Comparison of ENCODE assay signal across 8 cellular contexts in the genomic region with DNA sequence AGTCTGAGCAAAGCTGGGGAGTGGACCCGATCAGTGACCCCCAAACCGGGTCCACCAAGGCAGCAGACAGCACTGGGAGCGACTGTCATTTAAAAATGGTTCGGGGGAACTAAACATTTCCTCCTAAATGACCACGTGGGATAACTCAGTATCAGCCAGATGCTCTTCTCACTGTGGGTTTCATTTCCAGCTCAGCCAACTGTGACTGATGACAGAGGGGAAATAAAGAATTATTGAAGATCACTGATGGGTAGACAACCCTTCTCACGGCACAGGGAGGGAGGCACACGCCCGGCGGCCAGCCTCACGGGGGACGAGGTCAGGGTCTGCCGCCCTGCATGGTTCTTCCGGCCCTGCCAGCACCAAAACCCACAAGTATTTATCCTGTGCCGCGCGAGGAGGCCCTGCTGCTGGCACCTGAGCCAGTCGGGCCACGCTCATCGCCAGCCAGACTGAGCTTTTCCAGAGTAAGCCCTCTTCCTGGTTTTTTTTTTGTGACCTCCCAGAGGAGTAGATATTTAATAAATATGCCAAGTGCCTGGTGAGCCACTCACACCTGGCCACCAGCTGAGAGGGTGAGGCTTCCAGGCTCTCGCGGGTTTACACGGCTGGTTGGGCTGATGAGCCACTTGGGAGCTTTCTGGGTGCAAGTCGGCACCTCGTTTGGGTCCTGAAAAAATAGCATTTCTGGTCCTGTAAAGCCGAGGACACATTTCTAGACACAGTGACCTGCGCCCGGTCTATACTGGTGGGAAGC. TPM values are rescaled to one million over a fixed set of nuclear protein-coding genes. Genes with fewer than 3 reads are reported as not detected.
A peak's percentile ranks its signal among the peaks of the same experiment; 100 is the strongest.
DNase-seq lines count a peak whose midpoint lies in the region; ATAC-seq and TF ChIP-seq lines count a peak whose summit lies in the region.

No MANE protein-coding gene starts in this region.

- H3K4ac ChIP-seq in trophoblast cell (ENCODE audit: low read depth, low read length): no peak overlapping the region

- no peak overlapping the region for H2AK5ac ChIP-seq in trophoblast cell (ENCODE audit: low read length)

- H3K4me1 Mint-ChIP-seq in CD4-positive, alpha-beta memory T cell: peaks cover 3 to 16% (median 10%) of the 10 kb centered on the region in 4 donors
- H3K4me1 Mint-ChIP-seq in activated B cell treated with CpG ODN at 0.5 μM for 24 hours: peaks cover 41% of the 10 kb centered on the region

- H3K18ac ChIP-seq in trophoblast cell (ENCODE audit: low read length): no peak overlapping the region

- H4K91ac ChIP-seq in trophoblast cell (ENCODE audit: low read depth, low read length): no peak overlapping the region

- no peaks in the 10 kb centered on the region for H3K36me3 Mint-ChIP-seq in CD4-positive, alpha-beta memory T cell
- H3K36me3 Mint-ChIP-seq in activated B cell treated with CpG ODN at 0.5 μM for 24 hours (ENCODE audit: low read depth): no peaks in the 10 kb centered on the region

- no peaks in the 10 kb centered on the region for H3K27me3 ChIP-seq in CD4-positive, alpha-beta memory T cell (ENCODE audit: insufficient read depth, low read length)
- peaks cover 48% of the 10 kb centered on the region for H3K27me3 ChIP-seq in skeletal muscle satellite cell (ENCODE audit: control insufficient read depth, insufficient read depth, low read length)
- no peaks in the 10 kb centered on the region for H3K27me3 ChIP-seq in trophoblast cell (ENCODE audit: insufficient read depth, low read length)

- CTCF ChIA-PET in CD4-positive, alpha-beta memory T cell (lab: Charles Lee; ENCODE audit: partially characterized antibody): no interaction called here
- CTCF ChIA-PET in activated B cell treated with CpG ODN at 0.5 μM for 24 hours (lab: Charles Lee): interaction anchor here (1.0 to 2.4 kb wide), 3 partner anchors 19 to 164 kb away, joined by 4 to 17 read pairs (median 6); no protein-coding TSS in a partner anchor

- WGBS in trophoblast cell (ENCODE audit: extremely low coverage, insufficient coverage, insufficient read length): no CpG with 5 or more reads among the region's 27 CpGs

- no peak overlapping the region for H4K12ac ChIP-seq in trophoblast cell (ENCODE audit: low read depth, low read length)

- DNase-seq in CD4-positive, alpha-beta memory T cell: no peak
- peak; percentile 4 to 5 for DNase-seq in Kasumi-1 (lab: John Stamatoyannopoulos, UW)
- peak; percentile 70 for DNase-seq in activated B cell treated with CpG ODN at 0.5 μM for 24 hours
- no peak for DNase-seq in HuH-7 (ENCODE audit: low spot score)
- no peak for DNase-seq in trophoblast cell
- DNase-seq in epidermal melanocyte (ENCODE audit: insufficient read length, low spot score): no peak

- H3K27ac Mint-ChIP-seq in CD4-positive, alpha-beta memory T cell: no peak overlapping the region
- peak overlapping the region; percentile 96 for H3K27ac Mint-ChIP-seq in activated B cell treated with CpG ODN at 0.5 μM for 24 hours

- H2BK12ac ChIP-seq in trophoblast cell (ENCODE audit: low read length): no peak overlapping the region

- no peak overlapping the region for H2BK5ac ChIP-seq in trophoblast cell (ENCODE audit: low read depth, low read length, poor library complexity)

- ATAC-seq in GM18870 (IDR thresholded peaks at IDR 0.05; ENCODE audit: unreplicated experiment) (peak; percentile 48), activated B cell treated with CpG ODN at 0.5 μM for 24 hours (ENCODE audit: low read depth) (peak; percentile 79)

- H3K4me3 Mint-ChIP-seq in CD4-positive, alpha-beta memory T cell: peak overlapping the region in 7 of 8 donors; percentile 39 to 67 (median 57)
- H3K4me3 Mint-ChIP-seq in activated B cell treated with CpG ODN at 0.5 μM for 24 hours: peak overlapping the region; percentile 75

- H3K9ac ChIP-seq in skeletal muscle satellite cell (ENCODE audit: low read depth, low read length): no peak overlapping the region
- H3K9ac ChIP-seq in trophoblast cell (ENCODE audit: low read length): no peak overlapping the region

- H3K36me3 ChIP-seq in CD4-positive, alpha-beta memory T cell (ENCODE audit: insufficient read depth, low read length): no peaks in the 10 kb centered on the region
- H3K36me3 ChIP-seq in skeletal muscle satellite cell (ENCODE audit: insufficient read depth, low read length): no peaks in the 10 kb centered on the region
- no peaks in the 10 kb centered on the region for H3K36me3 ChIP-seq in trophoblast cell (ENCODE audit: control insufficient read depth in 1 of 2, insufficient read depth in 2 of 2, low read length in 2 of 2)

- no peaks in the 10 kb centered on the region for H3K9me3 ChIP-seq in CD4-positive, alpha-beta memory T cell (ENCODE audit: control insufficient read depth in 1 of 2, low read length in 2 of 2)
- no peaks in the 10 kb centered on the region for H3K9me3 ChIP-seq in skeletal muscle satellite cell (replicated peaks; ENCODE audit: low read length)
- no peaks in the 10 kb centered on the region for H3K9me3 ChIP-seq in trophoblast cell (ENCODE audit: insufficient read depth, low read depth, low read length)

- no peak overlapping the region for H2AFZ ChIP-seq in trophoblast cell (ENCODE audit: insufficient read depth, low read length, poor library complexity)

- no peaks in the 10 kb centered on the region for H3K4me1 ChIP-seq in CD4-positive, alpha-beta memory T cell (ENCODE audit: insufficient read depth, low read length)
- no peaks in the 10 kb centered on the region for H3K4me1 ChIP-seq in skeletal muscle satellite cell (ENCODE audit: control insufficient read depth, insufficient read depth, low read length)
- H3K4me1 ChIP-seq in trophoblast cell (ENCODE audit: control insufficient read depth in 1 of 2, insufficient read depth in 2 of 2, low read length in 2 of 2): peaks cover 0 to under 1% of the 10 kb centered on the region in 2 experiments

- peaks cover 2 to 4% of the 10 kb centered on the region in 2 donors for H3K27me3 Mint-ChIP-seq in CD4-positive, alpha-beta memory T cell
- peaks cover 9% of the 10 kb centered on the region for H3K27me3 Mint-ChIP-seq in activated B cell treated with CpG ODN at 0.5 μM for 24 hours

- H3K4me2 ChIP-seq in skeletal muscle satellite cell (ENCODE audit: low read length): peak overlapping the region; percentile 45
- no peak overlapping the region for H3K4me2 ChIP-seq in trophoblast cell (ENCODE audit: low read length)

- intact Hi-C loops in CD4-positive, alpha-beta memory T cell (cut with micrococcal nuclease): no loop called here
- intact Hi-C loops in activated B cell treated with CpG ODN at 0.5 μM for 24 hours (cut with micrococcal nuclease): loop anchor here (1.0 to 10.0 kb wide), 4 partner anchors 20 to 1119 kb away; a partner anchor contains a TSS

- H3K9me3 Mint-ChIP-seq in CD4-positive, alpha-beta memory T cell: no peaks in the 10 kb centered on the region
- H3K9me3 Mint-ChIP-seq in activated B cell treated with CpG ODN at 0.5 μM for 24 hours: no peaks in the 10 kb centered on the region

- TF ChIP-seq CTCF in activated B cell treated with CpG ODN at 0.5 μM for 24 hours (IDR thresholded peaks at IDR 0.05): no peak

- H4K8ac ChIP-seq in trophoblast cell (ENCODE audit: low read depth, low read length): no peak overlapping the region

- no peak overlapping the region for H2BK120ac ChIP-seq in trophoblast cell (ENCODE audit: insufficient read depth, low read length, poor library complexity)

- no peak overlapping the region for H3K23ac ChIP-seq in trophoblast cell (ENCODE audit: low read length)

- H3K79me2 ChIP-seq in trophoblast cell (ENCODE audit: control insufficient read depth, insufficient read depth, low read length, poor library complexity): no peaks in the 10 kb centered on the region

- no peaks in the 10 kb centered on the region for H3K79me1 ChIP-seq in trophoblast cell (ENCODE audit: low read length)

- no peak overlapping the region for H3K4me3 ChIP-seq in CD4-positive, alpha-beta memory T cell (ENCODE audit: low read length in 2 of 2)
- H3K4me3 ChIP-seq in skeletal muscle satellite cell (ENCODE audit: low read length): no peak overlapping the region
- H3K4me3 ChIP-seq in trophoblast cell (ENCODE audit: low read depth, low read length): no peak overlapping the region

- no peak overlapping the region for H3K14ac ChIP-seq in trophoblast cell (ENCODE audit: low read length)

- no peak overlapping the region for H3K27ac ChIP-seq in CD4-positive, alpha-beta memory T cell (ENCODE audit: low read depth, low read length)
- H3K27ac ChIP-seq in trophoblast cell (ENCODE audit: low read depth, low read length): no peak overlapping the region

- POLR2A ChIA-PET in CD4-positive, alpha-beta memory T cell (lab: Charles Lee; ENCODE audit: partially characterized antibody): no interaction called here
- POLR2A ChIA-PET in activated B cell treated with CpG ODN at 0.5 μM for 24 hours (lab: Charles Lee): interaction anchor here (0.7 to 5.2 kb wide), 15 partner anchors 8 to 389 kb away, joined by 3 to 91 read pairs (median 3); a partner anchor contains a TSS

RNA-seq across cellular contexts. Expression of a gene that starts 6.2 kb away (rescaled TPM):
- 1 to 10 TPM; 1.2 to 1.4 TPM for total RNA-seq in CD4-positive, alpha-beta memory T cell
- polyA plus RNA-seq in CD4-positive, alpha-beta memory T cell: under 1 TPM in 1 of 2 donors, not detected in 1; 0.92 TPM
- total RNA-seq in activated B cell treated with CpG ODN at 0.5 μM for 24 hours: 50.0 and 61.5 TPM in 2 replicates
- 4.3 and 5.0 TPM in 2 replicates for total RNA-seq in skeletal muscle satellite cell (2012; rRNA removed)
- polyA plus RNA-seq in trophoblast cell (2013): 6.3 and 6.6 TPM in 2 replicates

RNA-seq across cellular contexts. Expression of a gene that starts 54.8 kb away (rescaled TPM):
- total RNA-seq in CD4-positive, alpha-beta memory T cell: 1 to 10 TPM in 1 of 2 experiments, under 1 TPM in 1; 0.33 to 1.2 TPM
- under 1 TPM; 0.42 to 0.70 TPM for polyA plus RNA-seq in CD4-positive, alpha-beta memory T cell
- total RNA-seq in activated B cell treated with CpG ODN at 0.5 μM for 24 hours: 1.8 and 2.0 TPM in 2 replicates
- 1.3 and 2.0 TPM in 2 replicates for total RNA-seq in skeletal muscle satellite cell (2012; rRNA removed)
- polyA plus RNA-seq in trophoblast cell (2013): 0.15 and 0.16 TPM in 2 replicates

Comparison
In these comparisons a context has a peak if more than half of its experiments do, and no peak if none do; other contexts are left out.
1. DNase-seq: peak in Kasumi-1 (2 of 2) and activated B cell treated with CpG ODN at 0.5 μM for 24 hours (single experiment); none in CD4-positive, alpha-beta memory T cell (0 of 5), HuH-7 (single experiment), trophoblast cell (0 of 2) and epidermal melanocyte (single experiment).
2. RNA of a gene that starts 6.2 kb away (total RNA-seq): 50.0 to 61.5 TPM in activated B cell treated with CpG ODN at 0.5 μM for 24 hours; 1.2 to 1.4 TPM in CD4-positive, alpha-beta memory T cell; every median in the first group is over 10 times any median in the second.